In genomic region chr5:74686962-74687751, GRCh38 we compare ENCODE assay signal across 10 cellular contexts. TPM values are rescaled to one million over a fixed set of nuclear protein-coding genes. Genes with fewer than 3 reads are reported as not detected.
DNase-seq lines count a peak whose midpoint lies in the region; ATAC-seq, FAIRE-seq and TF ChIP-seq lines count a peak whose summit lies in the region.
"Had no signal": no experiment of that assay in that cellular context is flagged by ENCODE, and none has a peak within 500 bp of the region (broad histone marks: within the 10 kb centered on the region; RNA-seq: fewer than 3 reads in every experiment).

No MANE protein-coding gene starts in this region.

- H3K9me3 ChIP-seq in GM12878 (replicated peaks; ENCODE audit: control insufficient read depth, insufficient read depth, low read length) = no peaks in the 10 kb centered on the region
- no peaks in the 10 kb centered on the region for H3K9me3 ChIP-seq in HepG2 (ENCODE audit: low read length)

- peaks cover 0 to 5% (median 0%) of the 10 kb centered on the region in 3 donors for H3K27me3 Mint-ChIP-seq in CD14-positive monocyte (ENCODE audit: low read depth in 3 of 3)

- no peaks in the 10 kb centered on the region for H3K27me3 ChIP-seq in GM12878 (replicated peaks in 1 of 2; ENCODE audit: control insufficient read depth in 2 of 2, insufficient read depth in 2 of 2, low read length in 1 of 2)
- no peaks in the 10 kb centered on the region for H3K27me3 ChIP-seq in HepG2 (ENCODE audit: control insufficient read depth in 1 of 2, insufficient read depth in 2 of 2, low read length in 2 of 2)
- H3K27me3 ChIP-seq: cardiac muscle cell had no signal

- peak overlapping the region in 1 of 2 donors; percentile 94 for H3K4me3 Mint-ChIP-seq in CD14-positive monocyte

- FAIRE-seq in H54 (lab: Jason Lieb, UNC) (peak; percentile 74), GM12878 (lab: Jason Lieb, UNC) (no peak), HepG2 (lab: Jason Lieb, UNC) (peak; percentile 36)

- TF ChIP-seq CTCF in CD14-positive monocyte (IDR thresholded peaks at IDR 0.05) (no peak), GM12878 (IDR thresholded peaks at IDR 0.05 in 2 of 3, conservative IDR thresholded peaks at IDR 0.05 in 1 of 3; ENCODE audit: control insufficient read depth in 2 of 3, extremely low read depth in 1 of 3, insufficient read depth in 1 of 3, low read depth in 3 of 3, low read length in 3 of 3) (no peak), HepG2 (CRISPR knock-in tag; IDR thresholded peaks at IDR 0.05) (no peak)

- 86% methylated on average over 5 of the region's 5 CpGs for WGBS in GM12878 (ENCODE audit: insufficient coverage, insufficient replicate concordance, low lambda C conversion rate, missing lambda C conversion rate)
- 86% methylated on average over 5 of the region's 5 CpGs for WGBS in HepG2 (ENCODE audit: low lambda C conversion rate)

- in situ Hi-C loops in GM12878 (cut with MboI) = no loop called here
- in situ Hi-C loops in HepG2 (cut with HindIII; ENCODE audit: extremely low pct_ligation_motif_present, low pct_unique_long_range_greater_than_20kb) = loop anchor here (25.0 kb wide), 1 partner anchor 825 kb away; the partner anchor contains the start of genes CERT1 and POLK

- intact Hi-C loops in CD14-positive monocyte (cut with micrococcal nuclease) (loop anchor here in 1 of 2 donors (5.0 kb wide), 1 partner anchor 80 kb away; the partner anchor contains the start of genes GFM2 and NSA2), GM12878 (cut with micrococcal nuclease; ENCODE audit: unreplicated experiment) (no loop called here), HepG2 (cut with micrococcal nuclease; ENCODE audit: unreplicated experiment) (no loop called here)

- TF ChIP-seq POLR2A in H54 (IDR thresholded peaks at IDR 0.05; ENCODE audit: low read depth, low read length) (no peak), GM12878 (IDR thresholded peaks at IDR 0.05; ENCODE audit: low read depth, low read length) (no peak), HepG2 (IDR thresholded peaks at IDR 0.05; ENCODE audit: insufficient read depth in 1 of 2, low read depth in 2 of 2, low read length in 2 of 2) (no peak)

- H3K36me3 ChIP-seq in GM12878 (ENCODE audit: control insufficient read depth in 2 of 2, insufficient read depth in 2 of 2, low read length in 1 of 2) = no peaks in the 10 kb centered on the region; a peak in 1 of 4 replicates
- peaks cover 2 to 6% of the 10 kb centered on the region in 2 experiments; a peak in 1 of 5 replicates for H3K36me3 ChIP-seq in HepG2 (replicated peaks in 1 of 2; ENCODE audit: control insufficient read depth in 1 of 2, insufficient read depth in 2 of 2, low read length in 2 of 2)
- H3K36me3 ChIP-seq: cardiac muscle cell had no signal

- TF ChIP-seq EP300 in GM12878 (IDR thresholded peaks at IDR 0.05; ENCODE audit: borderline replicate concordance in 1 of 2, control insufficient read depth in 1 of 2, low read depth in 2 of 2, low read length in 2 of 2) = no peak
- TF ChIP-seq EP300 in HepG2 (IDR thresholded peaks at IDR 0.05; ENCODE audit: low read depth in 2 of 2, low read length in 2 of 2) = no peak
- TF ChIP-seq EP300 in HepG2 (CRISPR knock-in tag; IDR thresholded peaks at IDR 0.05; ENCODE audit: borderline replicate concordance) = no peak

- no peaks in the 10 kb centered on the region for H4K20me1 ChIP-seq in GM12878 (ENCODE audit: control insufficient read depth, insufficient read depth)
- H4K20me1 ChIP-seq in HepG2 (ENCODE audit: insufficient read depth, low read length) = no peaks in the 10 kb centered on the region

- TF ChIP-seq RAD21 in GM12878 (IDR thresholded peaks at IDR 0.05; ENCODE audit: insufficient read depth, low read depth, low read length) (no peak), HepG2 (CRISPR knock-in tag; IDR thresholded peaks at IDR 0.05) (no peak)

- H3K4me2 ChIP-seq in GM12878 (ENCODE audit: control insufficient read depth, insufficient read depth) (peak overlapping the region; percentile 98), HepG2 (ENCODE audit: low read depth, low read length) (peak overlapping the region; percentile 89)

- ATAC-seq in GM12878 (no peak), HepG2 (no peak), HG03039 (IDR thresholded peaks at IDR 0.05; ENCODE audit: unreplicated experiment) (no peak), HG02870 (IDR thresholded peaks at IDR 0.05; ENCODE audit: unreplicated experiment) (no peak)

- SMC1A ChIA-PET in GM12878 (lab: Charles Lee; ENCODE audit: uncharacterized antibody, unreplicated experiment) = interaction anchor here (0.9 to 1.6 kb wide), 6 partner anchors 13 to 232 kb away, joined by 3 to 6 read pairs (median 3); no protein-coding TSS in a partner anchor

- H3K79me2 ChIP-seq in GM12878 (ENCODE audit: control insufficient read depth, insufficient read depth, low read length) (peaks cover 4% of the 10 kb centered on the region), HepG2 (ENCODE audit: insufficient read depth, low read length) (peaks cover 3% of the 10 kb centered on the region)

- H3K36me3 Mint-ChIP-seq in CD14-positive monocyte = peaks cover 26 to 35% of the 10 kb centered on the region in 2 donors

- no TSS peak for BruUV-seq in GM12878 (replicated peaks; lab: Mats Ljungman, UMichigan)
- no TSS peak for BruUV-seq in HepG2 (replicated peaks; lab: Mats Ljungman, UMichigan)

- H3K27ac ChIP-seq in GM12878 (ENCODE audit: control insufficient read depth, insufficient read depth) (no peak overlapping the region), HepG2 (ENCODE audit: extremely low read length, insufficient read depth, low read length) (no peak overlapping the region)
- H3K27ac ChIP-seq: cardiac muscle cell had no signal

- DNase-seq in CD14-positive monocyte (ENCODE audit: low spot score) (no peak), H54 (ENCODE audit: insufficient read length, low spot score) (no peak), GM12878 (ENCODE audit: low read depth, low spot score) (no peak), HepG2 (ENCODE audit: low spot score) (no peak), cortex of kidney (lab: John Stamatoyannopoulos, UW) (no peak), NOMO-1 (lab: John Stamatoyannopoulos, UW; ENCODE audit: unreplicated experiment in 2 of 2) (no peak)
- DNase-seq: NCI-H510A treated with DMSO at 0.1 percent for 48 hours had no signal

- H3K4me3 ChIP-seq in GM12878 (no peak overlapping the region), HepG2 (replicated peaks in 1 of 3; ENCODE audit: insufficient read depth in 1 of 3, low read depth in 2 of 3, low read length in 3 of 3) (peak overlapping the region in 1 of 3 experiments; percentile 6; a peak in 1 of 6 replicates)
- H3K4me3 ChIP-seq: cardiac muscle cell had no signal

- CTCF ChIA-PET in GM12878 (lab: Yijun Ruan, JAX) (interaction anchor here (0.6 to 1.1 kb wide), 2 partner anchors 61 to 473 kb away, joined by 3 read pairs; no protein-coding TSS in a partner anchor), HepG2 (lab: Yijun Ruan, JAX; ENCODE audit: low intra/inter-chr PET ratio, low total read pairs) (no interaction called here)

- H3K27ac Mint-ChIP-seq in CD14-positive monocyte = peak overlapping the region; percentile 25 to 99 (median 97)

- H3K9ac ChIP-seq in GM12878 (ENCODE audit: control insufficient read depth, insufficient read depth, low read length) (no peak overlapping the region), HepG2 (ENCODE audit: insufficient read depth, low read depth, low read length) (no peak overlapping the region)

- no peaks in the 10 kb centered on the region for H3K4me1 ChIP-seq in GM12878 (ENCODE audit: control insufficient read depth, insufficient read depth, low read length)
- peaks cover 27% of the 10 kb centered on the region for H3K4me1 ChIP-seq in HepG2 (ENCODE audit: insufficient read depth, low read length)

- RAD21 ChIA-PET in GM12878 (lab: Charles Lee; ENCODE audit: unreplicated experiment) = no interaction called here

- no peak overlapping the region for H2AFZ ChIP-seq in GM12878 (ENCODE audit: control insufficient read depth, low read depth, low read length)
- no peak overlapping the region for H2AFZ ChIP-seq in HepG2 (ENCODE audit: low read length)

- H3K9me3 Mint-ChIP-seq in CD14-positive monocyte = peaks cover 0 to 1% (median 0%) of the 10 kb centered on the region in 7 donors

- H3K4me1 Mint-ChIP-seq in CD14-positive monocyte = peaks cover 20% of the 10 kb centered on the region

- POLR2A ChIA-PET in GM12878 (lab: Charles Lee) (no interaction called here), HepG2 (lab: Yijun Ruan, JAX) (no interaction called here)

RNA-seq across cellular contexts. Expression of gene HEXB, which starts 2.1 kb away (rescaled TPM):
- polyA plus RNA-seq in CD14-positive monocyte (100 to 1,000 TPM; 470 to 518 TPM), GM12878 (2011; rRNA removed) (76.0 and 109 TPM in 2 replicates), GM12878 (2014; fragmentation: Illumina TruSeq; extraction: Trizol) (40.0 and 46.3 TPM in 2 replicates), GM12878 (2014; fragmentation: Nextera tagmentation; extraction: Ambion mirVana) (10 to 100 TPM; 13.5 to 43.4 TPM), GM12878 (2014; rRNA removed) (41.8 and 47.1 TPM in 2 replicates), GM12878 (2016; fragmentation: Nextera tagmentation; extraction: Ambion mirVana) (10 to 100 TPM; 44.7 to 46.6 TPM), HepG2 (2011; rRNA removed) (83.0 and 104 TPM in 2 replicates)
- 65.8 and 82.6 TPM in 2 replicates for total RNA-seq in GM12878 (2013; cell fraction: nucleolus; rRNA removed)
- total RNA-seq in GM12878 (2014; rRNA removed) (36.9 and 50.1 TPM in 2 replicates), GM12878 (2014; rRNA removed; fragmentation: Illumina TruSeq; extraction: Trizol) (56.8 and 56.9 TPM in 2 replicates), GM12878 (2021) (37.3 and 43.6 TPM in 2 replicates), HepG2 (2016; rRNA removed; fragmentation: Illumina TruSeq; extraction: Trizol) (43.7 and 100 TPM in 2 replicates)
- polyA plus RNA-seq in GM12878 (2011; ENCODE audit: low read depth) = 25.0 TPM
- polyA plus RNA-seq in GM12878 (2011; cell fraction: cytosol; rRNA removed) = 31.1 and 32.1 TPM in 2 replicates
- polyA plus RNA-seq in GM12878 (2011; cell fraction: nucleus; rRNA removed) = 25.6 and 30.5 TPM in 2 replicates
- 37.1 and 40.9 TPM in 2 replicates for polyA plus RNA-seq in GM12878 (2012)
- polyA minus RNA-seq in GM12878 (2011; rRNA and poly(A)+ RNA removed) = 36.9 and 46.0 TPM in 2 replicates
- 17.5 and 19.4 TPM in 2 replicates for polyA minus RNA-seq in GM12878 (2011; cell fraction: cytosol; rRNA and poly(A)+ RNA removed)
- 19.7 and 35.3 TPM in 2 replicates for polyA minus RNA-seq in GM12878 (2011; cell fraction: nucleus; rRNA and poly(A)+ RNA removed)
- total RNA-seq in HepG2 (2016; cell fraction: cytosol; rRNA removed; fragmentation: Illumina TruSeq; extraction: Trizol; ENCODE audit: low read depth) = 17.8 and 19.0 TPM in 2 replicates
- 43.7 and 98.9 TPM in 2 replicates for total RNA-seq in HepG2 (2016; cell fraction: insoluble cytoplasmic fraction; rRNA removed; fragmentation: Illumina TruSeq; extraction: Trizol)
- 29.3 and 30.7 TPM in 2 replicates for total RNA-seq in HepG2 (2016; cell fraction: membrane; rRNA removed; fragmentation: Illumina TruSeq; extraction: Trizol)
- 77.9 and 100 TPM in 2 replicates for total RNA-seq in HepG2 (2016; cell fraction: nucleus; rRNA removed; fragmentation: Illumina TruSeq; extraction: Trizol)
- 53.4 and 70.9 TPM in 2 replicates for polyA plus RNA-seq in HepG2 (2011; cell fraction: cytosol; rRNA removed)
- polyA plus RNA-seq in HepG2 (2011; cell fraction: nucleus; rRNA removed) = 34.2 and 37.1 TPM in 2 replicates
- 83.2 and 103 TPM in 2 replicates for polyA plus RNA-seq in HepG2 (2012)
- polyA plus RNA-seq in HepG2 (2016; cell fraction: cytosol; fragmentation: Illumina TruSeq; extraction: Trizol; ENCODE audit: low read depth) = 13.9 and 17.9 TPM in 2 replicates
- 41.8 and 42.7 TPM in 2 replicates for polyA plus RNA-seq in HepG2 (2016; cell fraction: insoluble cytoplasmic fraction; fragmentation: Illumina TruSeq; extraction: Trizol; ENCODE audit: low read depth)
- polyA plus RNA-seq in HepG2 (2016; cell fraction: membrane; fragmentation: Illumina TruSeq; extraction: Trizol; ENCODE audit: low read depth) = 23.1 and 23.4 TPM in 2 replicates
- polyA plus RNA-seq in HepG2 (2016; cell fraction: nucleus; fragmentation: Illumina TruSeq; extraction: Trizol; ENCODE audit: insufficient read depth, low read depth) = 116 and 128 TPM in 2 replicates
- polyA minus RNA-seq in HepG2 (2011; rRNA and poly(A)+ RNA removed; ENCODE audit: low replicate concordance) = 55.9 and 60.1 TPM in 2 replicates
- polyA minus RNA-seq in HepG2 (2011; cell fraction: cytosol; rRNA and poly(A)+ RNA removed) = 39.4 and 45.6 TPM in 2 replicates
- polyA minus RNA-seq in HepG2 (2011; cell fraction: nucleus; rRNA and poly(A)+ RNA removed) = 36.4 and 36.8 TPM in 2 replicates

RNA-seq across cellular contexts. Expression of gene ENC1, which starts 46.6 kb away (rescaled TPM):
- polyA plus RNA-seq in CD14-positive monocyte (1 to 10 TPM; 9.6 to 9.9 TPM), GM12878 (2011; rRNA removed) (53.6 and 54.7 TPM in 2 replicates), GM12878 (2014; fragmentation: Illumina TruSeq; extraction: Trizol) (31.7 and 33.6 TPM in 2 replicates), GM12878 (2014; fragmentation: Nextera tagmentation; extraction: Ambion mirVana) (1 to 10 TPM; 8.2 to 8.5 TPM), GM12878 (2014; rRNA removed) (27.8 and 46.8 TPM in 2 replicates), GM12878 (2016; fragmentation: Nextera tagmentation; extraction: Ambion mirVana) (10 to 100 TPM; 32.4 to 36.3 TPM), HepG2 (2011; rRNA removed) (61.6 and 64.4 TPM in 2 replicates)
- 137 and 148 TPM in 2 replicates for total RNA-seq in GM12878 (2013; cell fraction: nucleolus; rRNA removed)
- total RNA-seq in GM12878 (2014; rRNA removed) (46.9 and 55.5 TPM in 2 replicates), GM12878 (2014; rRNA removed; fragmentation: Illumina TruSeq; extraction: Trizol) (23.2 and 24.6 TPM in 2 replicates), GM12878 (2021) (46.8 and 53.5 TPM in 2 replicates), HepG2 (2016; rRNA removed; fragmentation: Illumina TruSeq; extraction: Trizol) (63.8 and 69.9 TPM in 2 replicates)
- polyA plus RNA-seq in GM12878 (2011; ENCODE audit: low read depth) = 7.3 TPM
- polyA plus RNA-seq in GM12878 (2011; cell fraction: cytosol; rRNA removed) = 46.0 and 61.7 TPM in 2 replicates
- 81.6 and 87.0 TPM in 2 replicates for polyA plus RNA-seq in GM12878 (2011; cell fraction: nucleus; rRNA removed)
- 9.2 and 11.5 TPM in 2 replicates for polyA plus RNA-seq in GM12878 (2012)
- polyA minus RNA-seq in GM12878 (2011; rRNA and poly(A)+ RNA removed) = 102 and 112 TPM in 2 replicates
- polyA minus RNA-seq in GM12878 (2011; cell fraction: cytosol; rRNA and poly(A)+ RNA removed) = 29.0 and 29.4 TPM in 2 replicates
- 127 and 189 TPM in 2 replicates for polyA minus RNA-seq in GM12878 (2011; cell fraction: nucleus; rRNA and poly(A)+ RNA removed)
- 33.8 and 33.9 TPM in 2 replicates for total RNA-seq in HepG2 (2016; cell fraction: cytosol; rRNA removed; fragmentation: Illumina TruSeq; extraction: Trizol; ENCODE audit: low read depth)
- total RNA-seq in HepG2 (2016; cell fraction: insoluble cytoplasmic fraction; rRNA removed; fragmentation: Illumina TruSeq; extraction: Trizol) = 61.8 and 63.2 TPM in 2 replicates
- 48.4 and 54.2 TPM in 2 replicates for total RNA-seq in HepG2 (2016; cell fraction: membrane; rRNA removed; fragmentation: Illumina TruSeq; extraction: Trizol)
- total RNA-seq in HepG2 (2016; cell fraction: nucleus; rRNA removed; fragmentation: Illumina TruSeq; extraction: Trizol) = 60.3 and 63.7 TPM in 2 replicates
- polyA plus RNA-seq in HepG2 (2011; cell fraction: cytosol; rRNA removed) = 32.3 and 55.9 TPM in 2 replicates
- polyA plus RNA-seq in HepG2 (2011; cell fraction: nucleus; rRNA removed) = 251 and 317 TPM in 2 replicates
- polyA plus RNA-seq in HepG2 (2012) = 54.2 and 69.2 TPM in 2 replicates
- polyA plus RNA-seq in HepG2 (2016; cell fraction: cytosol; fragmentation: Illumina TruSeq; extraction: Trizol; ENCODE audit: low read depth) = 2.0 and 2.4 TPM in 2 replicates
- polyA plus RNA-seq in HepG2 (2016; cell fraction: insoluble cytoplasmic fraction; fragmentation: Illumina TruSeq; extraction: Trizol; ENCODE audit: low read depth) = 40.2 and 43.8 TPM in 2 replicates
- polyA plus RNA-seq in HepG2 (2016; cell fraction: membrane; fragmentation: Illumina TruSeq; extraction: Trizol; ENCODE audit: low read depth) = 9.1 and 9.2 TPM in 2 replicates
- 102 and 108 TPM in 2 replicates for polyA plus RNA-seq in HepG2 (2016; cell fraction: nucleus; fragmentation: Illumina TruSeq; extraction: Trizol; ENCODE audit: insufficient read depth, low read depth)
- 0.19 and 296 TPM in 2 replicates for polyA minus RNA-seq in HepG2 (2011; rRNA and poly(A)+ RNA removed; ENCODE audit: low replicate concordance)
- 71.8 and 103 TPM in 2 replicates for polyA minus RNA-seq in HepG2 (2011; cell fraction: cytosol; rRNA and poly(A)+ RNA removed)
- polyA minus RNA-seq in HepG2 (2011; cell fraction: nucleus; rRNA and poly(A)+ RNA removed) = 162 and 227 TPM in 2 replicates
